8 cellular contexts compared by ENCODE assay signal in the genomic region with DNA sequence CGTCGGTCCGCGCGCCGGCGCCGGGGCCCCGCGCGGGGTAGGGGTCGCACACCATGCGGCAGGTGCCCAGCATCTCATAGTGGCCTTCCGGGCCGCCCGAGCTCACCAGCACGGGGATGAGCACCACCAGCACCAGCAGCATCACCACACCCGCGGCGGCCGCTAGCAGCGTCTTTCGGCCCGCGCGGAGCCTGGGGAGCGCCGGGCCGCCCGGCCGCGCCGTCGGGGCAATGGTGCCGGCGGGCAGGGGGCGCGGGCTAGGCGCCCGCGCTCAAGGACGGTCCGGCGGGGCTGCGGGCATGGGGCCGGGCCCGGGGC. TPM values are rescaled to one million over a fixed set of nuclear protein-coding genes. Genes with fewer than 3 reads are reported as not detected.
A peak's percentile ranks its signal among the peaks of the same experiment; 100 is the strongest.
DNase-seq lines count a peak whose midpoint lies in the region; ATAC-seq and TF ChIP-seq lines count a peak whose summit lies in the region.

No MANE protein-coding gene starts in this region.

- intact Hi-C loops in natural killer cell (cut with micrococcal nuclease), result no loop called here
- intact Hi-C loops in vagina (cut with DNase I), result loop anchor here (5.0 kb wide), 1 partner anchor 49 kb away; no protein-coding TSS in a partner anchor
- intact Hi-C loops in Right ventricle myocardium superior (cut with DNase I), result no loop called here

- no peaks in the 10 kb centered on the region for H4K20me1 ChIP-seq in hepatocyte (ENCODE audit: insufficient read depth, poor library complexity, severe bottlenecking)

- H3K27me3 ChIP-seq in hepatocyte, result peaks cover 73% of the 10 kb centered on the region
- H3K27me3 ChIP-seq in vagina, result no peaks in the 10 kb centered on the region

- H3K9me3 ChIP-seq in hepatocyte (ENCODE audit: low read depth) (no peaks in the 10 kb centered on the region), vagina (no peaks in the 10 kb centered on the region)

- H3K4me3 ChIP-seq in Jurkat, Clone E6-1 (ENCODE audit: low read length), result peak overlapping the region; percentile 13; the same call in 1 of the 2 replicates
- H3K4me3 ChIP-seq in hepatocyte (no peak overlapping the region), vagina (peak overlapping the region; percentile 19 to 28)

- no peak for TF ChIP-seq POLR2A in vagina (IDR thresholded peaks at IDR 0.05)

- DNase-seq in natural killer cell (no peak), hepatocyte (ENCODE audit: low spot score) (no peak), vagina (ENCODE audit: extremely low spot score in 2 of 2) (no peak), DMS114 treated with DMSO at 0.1 percent for 48 hours (lab: John Stamatoyannopoulos, UW; ENCODE audit: unreplicated experiment) (no peak), inferior parietal cortex (ENCODE audit: extremely low spot score) (no peak), Right ventricle myocardium superior (no peak)
- DNase-seq in natural killer cell treated with Interleukin-12 subunit alpha and Interleukin-12 subunit beta and Interleukin-15 and Interleukin-18, amount 100 ng/mL, for 72 hours (ENCODE audit: low spot score), result no peak
- DNase-seq in Jurkat, Clone E6-1 (ENCODE audit: low read depth, low spot score), result no peak

- no peaks in the 10 kb centered on the region for H3K79me2 ChIP-seq in hepatocyte

- H3K27me3 Mint-ChIP-seq in natural killer cell (ENCODE audit: low read depth in 2 of 2), result peaks cover 39 to 56% of the 10 kb centered on the region in 2 donors
- peaks cover 31 to 48% of the 10 kb centered on the region in 2 donors for H3K27me3 Mint-ChIP-seq in natural killer cell treated with Interleukin-12 subunit alpha and Interleukin-12 subunit beta and Interleukin-15 and Interleukin-18, amount 100 ng/mL, for 72 hours

- no peaks in the 10 kb centered on the region for H3K36me3 Mint-ChIP-seq in natural killer cell
- H3K36me3 Mint-ChIP-seq in natural killer cell treated with Interleukin-12 subunit alpha and Interleukin-12 subunit beta and Interleukin-15 and Interleukin-18, amount 100 ng/mL, for 72 hours, result no peaks in the 10 kb centered on the region

- H2AFZ ChIP-seq in hepatocyte, result no peak overlapping the region

- H3K27ac ChIP-seq in hepatocyte (no peak overlapping the region), vagina (no peak overlapping the region)

- no peaks in the 10 kb centered on the region for H3K9me3 Mint-ChIP-seq in natural killer cell
- no peaks in the 10 kb centered on the region for H3K9me3 Mint-ChIP-seq in natural killer cell treated with Interleukin-12 subunit alpha and Interleukin-12 subunit beta and Interleukin-15 and Interleukin-18, amount 100 ng/mL, for 72 hours

- no peaks in the 10 kb centered on the region for H3K36me3 ChIP-seq in hepatocyte (replicated peaks; ENCODE audit: insufficient read depth, low read depth)
- no peaks in the 10 kb centered on the region for H3K36me3 ChIP-seq in vagina

- TF ChIP-seq CTCF in natural killer cell (IDR thresholded peaks at IDR 0.05) (no peak), hepatocyte (IDR thresholded peaks at IDR 0.05; ENCODE audit: poor library complexity) (no peak), vagina (IDR thresholded peaks at IDR 0.05) (no peak)

- no peak overlapping the region for H3K27ac Mint-ChIP-seq in natural killer cell
- no peak overlapping the region for H3K27ac Mint-ChIP-seq in natural killer cell treated with Interleukin-12 subunit alpha and Interleukin-12 subunit beta and Interleukin-15 and Interleukin-18, amount 100 ng/mL, for 72 hours

- H3K4me1 ChIP-seq in hepatocyte (ENCODE audit: insufficient read depth), result peaks cover 8% of the 10 kb centered on the region
- peaks cover 35% of the 10 kb centered on the region for H3K4me1 ChIP-seq in vagina

- peak overlapping the region; percentile 72 for H3K4me2 ChIP-seq in hepatocyte

- 5% methylated on average over 23 of the region's 47 CpGs for WGBS in hepatocyte (ENCODE audit: low lambda C conversion rate, missing lambda C conversion rate)

- no peak overlapping the region for H3K4me3 Mint-ChIP-seq in natural killer cell
- H3K4me3 Mint-ChIP-seq in natural killer cell treated with Interleukin-12 subunit alpha and Interleukin-12 subunit beta and Interleukin-15 and Interleukin-18, amount 100 ng/mL, for 72 hours, result no peak overlapping the region

- H3K4me1 Mint-ChIP-seq in natural killer cell, result peaks cover 18 to 41% of the 10 kb centered on the region in 2 donors
- peaks cover 13 to 27% of the 10 kb centered on the region in 2 donors for H3K4me1 Mint-ChIP-seq in natural killer cell treated with Interleukin-12 subunit alpha and Interleukin-12 subunit beta and Interleukin-15 and Interleukin-18, amount 100 ng/mL, for 72 hours (ENCODE audit: low read depth in 2 of 2)

- ATAC-seq in natural killer cell, result peak; percentile 5 to 14 (median 13)
- ATAC-seq in natural killer cell treated with Interleukin-12 subunit alpha and Interleukin-12 subunit beta and Interleukin-15 and Interleukin-18, amount 100 ng/mL, for 72 hours, result no peak
- no peak for ATAC-seq in Right ventricle myocardium superior (ENCODE audit: poor library complexity)

- no peaks in the 10 kb centered on the region for H3K9me2 ChIP-seq in hepatocyte (replicated peaks; ENCODE audit: insufficient read depth)

RNA-seq across cellular contexts. Expression of gene C1QL1, which starts 0.2 kb away (rescaled TPM):
- not detected for total RNA-seq in natural killer cell
- total RNA-seq in natural killer cell treated with Interleukin-12 subunit alpha and Interleukin-12 subunit beta and Interleukin-15 and Interleukin-18, amount 100 ng/mL, for 72 hours, result not detected
- polyA plus RNA-seq in Jurkat, Clone E6-1 (2012; ENCODE audit: insufficient read depth, insufficient read length), result 11.5 TPM
- total RNA-seq in hepatocyte, result 12.8 and 15.1 TPM in 2 replicates
- polyA plus RNA-seq in hepatocyte, result 54.9 and 68.3 TPM in 2 replicates
- 6.9 TPM for total RNA-seq in vagina
- 7.3 TPM for total RNA-seq in Right ventricle myocardium superior

RNA-seq across cellular contexts. Expression of gene KIF18B, which starts 20.3 kb away (rescaled TPM):
- 1 to 10 TPM in 2 of 3 donors, under 1 TPM in 1; 0.53 to 1.3 (median 1.1) TPM for total RNA-seq in natural killer cell
- 100 to 1,000 TPM in 1 of 2 donors, 10 to 100 TPM in 1; 26.5 to 100 TPM for total RNA-seq in natural killer cell treated with Interleukin-12 subunit alpha and Interleukin-12 subunit beta and Interleukin-15 and Interleukin-18, amount 100 ng/mL, for 72 hours
- 41.5 TPM for polyA plus RNA-seq in Jurkat, Clone E6-1 (2012; ENCODE audit: insufficient read depth, insufficient read length)
- total RNA-seq in hepatocyte, result 1.8 and 2.1 TPM in 2 replicates
- polyA plus RNA-seq in hepatocyte, result 4.3 and 5.0 TPM in 2 replicates
- total RNA-seq in vagina, result 0.74 TPM
- total RNA-seq in Right ventricle myocardium superior, result 1.8 TPM

RNA-seq across cellular contexts. Expression of gene GFAP, which starts 52.6 kb away (rescaled TPM):
- total RNA-seq in natural killer cell (not detected), hepatocyte (0.10 and 1.6 TPM in 2 replicates), vagina (not detected), Right ventricle myocardium superior (4.7 TPM)
- not detected for total RNA-seq in natural killer cell treated with Interleukin-12 subunit alpha and Interleukin-12 subunit beta and Interleukin-15 and Interleukin-18, amount 100 ng/mL, for 72 hours
- polyA plus RNA-seq in Jurkat, Clone E6-1 (2012; ENCODE audit: insufficient read depth, insufficient read length), result not detected
- not detected in 2 replicates for polyA plus RNA-seq in hepatocyte

Comparison
In these comparisons a context has a peak if more than half of its experiments do, and no peak if none do; other contexts are left out.
1. ATAC-seq: peak in natural killer cell (3 of 3); none in natural killer cell treated with Interleukin-12 subunit alpha and Interleukin-12 subunit beta and Interleukin-15 and Interleukin-18, amount 100 ng/mL, for 72 hours (0 of 2) and Right ventricle myocardium superior (single experiment).